ENCODE assay signal across 1 cellular context in genomic region chr5:17024686-17025180, GRCh38.
TF ChIP-seq lines count a peak whose summit lies in the region.

No MANE protein-coding gene starts in this region.

TF ChIP-seq in endothelial cell of umbilical vein, 7 proteins besides CTCF, POLR2A, EP300 and RAD21:
- TF ChIP-seq POLR2AphosphoS5 (IDR thresholded peaks at IDR 0.05; ENCODE audit: insufficient read depth, low read depth, low read length) (no peak), FOS (IDR thresholded peaks at IDR 0.05; ENCODE audit: borderline replicate concordance, insufficient read depth, low read length) (peak; percentile 75), JUN (IDR thresholded peaks at IDR 0.05; ENCODE audit: borderline replicate concordance, insufficient read depth, insufficient read length, low read depth) (peak; percentile 68), GATA2 (IDR thresholded peaks at IDR 0.05; ENCODE audit: insufficient read depth, insufficient read length, low read depth, low read length) (no peak), MYC (IDR thresholded peaks at IDR 0.05; ENCODE audit: low read depth, low read length) (no peak)
